In the genomic region with DNA sequence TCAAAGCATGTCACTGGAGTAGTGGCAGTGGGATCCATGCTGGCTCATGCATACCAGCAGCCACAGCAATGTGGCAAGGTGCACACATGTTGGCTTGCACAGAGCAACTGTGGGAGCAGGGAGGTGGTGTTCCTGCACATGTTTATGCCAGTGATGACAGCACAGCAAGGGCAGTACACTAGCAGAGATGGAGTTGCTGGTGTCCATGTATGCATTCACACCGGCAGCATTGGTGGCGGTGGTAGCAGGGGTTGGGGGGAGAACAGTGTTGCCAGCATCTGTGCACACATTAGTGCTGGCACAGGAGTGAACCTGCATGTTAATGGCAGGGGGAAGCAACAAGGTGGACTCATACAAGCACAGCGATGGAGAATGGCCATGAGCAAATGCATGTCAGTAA, we compare ENCODE assay signal across 21 cellular contexts.
"Had no signal": no experiment of that assay in that cellular context is flagged by ENCODE, and none has a peak within 500 bp of the region (broad histone marks: within the 10 kb centered on the region; RNA-seq: fewer than 3 reads in every experiment).

No MANE protein-coding gene starts in this region.

- H3K27ac ChIP-seq: HL-60, RWPE1 had no signal

- H3K9ac ChIP-seq: SK-N-SH had no signal

- H3K4me2 ChIP-seq: SK-N-SH had no signal

- H3K27me3 ChIP-seq: MG63 had no signal

- H3K9me3 ChIP-seq: MG63, SK-N-SH had no signal

- H3K4me3 ChIP-seq: MG63 had no signal

- H3K36me3 ChIP-seq: MG63 had no signal

- DNase-seq: Karpas-422, KG1, MG63, NCI-H1092, NCI-H1105 treated with DMSO at 0.1 percent for 48 hours, NCI-H1417 treated with DMSO at 0.1 percent for 48 hours, NCI-H187, NCI-H2029, NCI-H2081 treated with DMSO at 0.1 percent for 48 hours, NCI-H2171, NCI-H226, NCI-H446, NCI-H510A, NCI-H524 treated with DMSO at 0.1 percent for 48 hours, NCI-H69, NCI-H774, SHP77, SK-N-SH, SW 1271 had no signal
